Comparison of ENCODE assay signal across 8 cellular contexts in genomic region chr3:197003461-197004385, GRCh38. TPM values are rescaled to one million over a fixed set of nuclear protein-coding genes. Genes with fewer than 3 reads are reported as not detected.
DNase-seq lines count a peak whose midpoint lies in the region; TF ChIP-seq lines count a peak whose summit lies in the region.

No MANE protein-coding gene starts in this region.

- H3K27me3 ChIP-seq in KMS-11 (ENCODE audit: insufficient read depth, low read depth): no peaks in the 10 kb centered on the region

- peak overlapping the region; percentile 80; the same call in 1 of the 2 replicates for H2AFZ ChIP-seq in KMS-11 (ENCODE audit: low read depth)

- peaks cover 7% of the 10 kb centered on the region for H3K4me1 ChIP-seq in KMS-11 (ENCODE audit: low read depth, poor library complexity, severe bottlenecking)

- DNase-seq in stimulated activated CD4-positive, alpha-beta T cell treated with anti-CD3 and anti-CD28 coated beads, Interleukin-12 subunit alpha, Interleukin-12 subunit beta, amount 100 ng/mL, for 4 hours: peak; percentile 26
- DNase-seq in stimulated activated CD4-positive, alpha-beta T cell treated with anti-CD3 and anti-CD28 coated beads, Interleukin-4, amount 100 ng/mL, for 24 hours: no peak
- DNase-seq in activated CD4-positive, alpha-beta T cell treated with anti-CD3 and anti-CD28 coated beads, Interleukin-2, amount 50 U/mL, for 48 hours: peak; percentile 29 to 38
- DNase-seq in fibroblast of peridontal ligament (ENCODE audit: extremely low read depth) (peak; percentile 11), posterior vena cava (ENCODE audit: low spot score) (peak; percentile 85), kidney tubule cell (ENCODE audit: low spot score) (no peak), GM13977 (ENCODE audit: low spot score) (no peak)

- no peaks in the 10 kb centered on the region for H3K36me3 ChIP-seq in KMS-11 (ENCODE audit: insufficient read depth)

- no peaks in the 10 kb centered on the region for H4K20me1 ChIP-seq in KMS-11 (ENCODE audit: insufficient read depth)

- intact Hi-C loops in posterior vena cava (cut with DNase I): loop anchor here (10.0 kb wide), 1 partner anchor 181 kb away; no protein-coding TSS in a partner anchor

- no peaks in the 10 kb centered on the region for H3K79me2 ChIP-seq in KMS-11 (ENCODE audit: insufficient read depth, low read depth)

- peak overlapping the region; percentile 92 for H3K4me3 ChIP-seq in KMS-11 (IDR thresholded peaks at IDR 0.05; ENCODE audit: insufficient read depth, low read depth, low read length)

- peak overlapping the region; percentile 80 for H3K9ac ChIP-seq in KMS-11

- TF ChIP-seq CTCF in KMS-11 (conservative IDR thresholded peaks at IDR 0.05; ENCODE audit: low read depth, low read length) (no peak), GM13977 (IDR thresholded peaks at IDR 0.05; ENCODE audit: extremely low read depth, insufficient read depth, missing control alignments) (no peak)

- peak overlapping the region; percentile 90 for H3K4me2 ChIP-seq in KMS-11

- in situ Hi-C loops in GM13977 (cut with MboI; ENCODE audit: low pct_unique_long_range_greater_than_20kb, low sequenced_read_pairs, unreplicated experiment): loop anchor here (25.0 kb wide), 2 partner anchors 184 to 509 kb away; no protein-coding TSS in a partner anchor

- peak overlapping the region; percentile 41; the same call in 1 of the 2 replicates for H3K27ac ChIP-seq in KMS-11

RNA-seq across cellular contexts. Expression of gene MELTF, which starts 25.9 kb away (rescaled TPM):
- total RNA-seq in posterior vena cava: 10 to 100 TPM; 12.1 to 19.9 TPM

RNA-seq across cellular contexts. Expression of gene PIGZ, which starts 35.1 kb away (rescaled TPM):
- total RNA-seq in posterior vena cava: 1 to 10 TPM; 3.4 to 6.4 TPM

Comparison
In these comparisons a context has a peak if more than half of its experiments do, and no peak if none do; other contexts are left out.
1. DNase-seq: peak in stimulated activated CD4-positive, alpha-beta T cell treated with anti-CD3 and anti-CD28 coated beads, Interleukin-12 subunit alpha, Interleukin-12 subunit beta, amount 100 ng/mL, for 4 hours (single experiment), activated CD4-positive, alpha-beta T cell treated with anti-CD3 and anti-CD28 coated beads, Interleukin-2, amount 50 U/mL, for 48 hours (2 of 2), fibroblast of peridontal ligament (single experiment) and posterior vena cava (single experiment); none in stimulated activated CD4-positive, alpha-beta T cell treated with anti-CD3 and anti-CD28 coated beads, Interleukin-4, amount 100 ng/mL, for 24 hours (single experiment), kidney tubule cell (single experiment) and GM13977 (single experiment).